ENCODE assay signal across 9 cellular contexts in genomic region chr18:54284967-54285785, GRCh38. TPM values are rescaled to one million over a fixed set of nuclear protein-coding genes. Genes with fewer than 3 reads are reported as not detected.
DNase-seq lines count a peak whose midpoint lies in the region; ATAC-seq, FAIRE-seq and TF ChIP-seq lines count a peak whose summit lies in the region.
"Had no signal": no experiment of that assay in that cellular context is flagged by ENCODE, and none has a peak within 500 bp of the region (broad histone marks: within the 10 kb centered on the region; RNA-seq: fewer than 3 reads in every experiment).

No MANE protein-coding gene starts in this region.

- peak; percentile 100 for ATAC-seq in GM21786 (IDR thresholded peaks at IDR 0.05; ENCODE audit: unreplicated experiment)

- no peak overlapping the region for H3K4me3 Mint-ChIP-seq in endodermal cell

- H3K4me1 ChIP-seq in endodermal cell (ENCODE audit: control insufficient read depth, insufficient read depth, low read length) (peaks cover under 1% of the 10 kb centered on the region), tibial nerve (no peaks in the 10 kb centered on the region)

- intact Hi-C loops in posterior vena cava (cut with DNase I): no loop called here

- peaks cover 12% of the 10 kb centered on the region for H3K9me3 Mint-ChIP-seq in endodermal cell

- 86 to 90% methylated on average over 3 to 6 of the region's 8 CpGs for WGBS in endodermal cell (ENCODE audit: insufficient coverage in 1 of 2, insufficient read length in 1 of 2), 2 experiments
- WGBS in tibial nerve, 2 donors: 72 to 83% methylated on average over 8 of the region's 8 CpGs

- H3K27me3 Mint-ChIP-seq in endodermal cell (ENCODE audit: insufficient read depth): no peaks in the 10 kb centered on the region

- H3K4me1 Mint-ChIP-seq in endodermal cell: peaks cover under 1% of the 10 kb centered on the region

- peaks cover 61% of the 10 kb centered on the region for H3K36me3 Mint-ChIP-seq in endodermal cell (ENCODE audit: low read depth)

- TF ChIP-seq EP300 in tibial nerve (IDR thresholded peaks at IDR 0.05): no peak

- no peak for TF ChIP-seq POLR2A in GM12891 (IDR thresholded peaks at IDR 0.05; ENCODE audit: low read depth, low read length)
- no peak for TF ChIP-seq POLR2A in tibial nerve (IDR thresholded peaks at IDR 0.05)

- no peak overlapping the region for H3K4me3 ChIP-seq in MG63
- no peak overlapping the region for H3K4me3 ChIP-seq in endodermal cell (ENCODE audit: low read length)
- no peak overlapping the region for H3K4me3 ChIP-seq in tibial nerve

- TF ChIP-seq CTCF in endodermal cell (conservative IDR thresholded peaks at IDR 0.05) (no peak), tibial nerve (IDR thresholded peaks at IDR 0.05) (no peak)

- no peaks in the 10 kb centered on the region for H3K27me3 ChIP-seq in MG63
- no peaks in the 10 kb centered on the region for H3K27me3 ChIP-seq in endodermal cell (ENCODE audit: control insufficient read depth, insufficient read depth, low read length, poor library complexity, severe bottlenecking)
- no peaks in the 10 kb centered on the region for H3K27me3 ChIP-seq in tibial nerve

- DNase-seq in GM12891 (ENCODE audit: insufficient read length, low spot score): peak; percentile 27
- peak; percentile 51 for DNase-seq in MG63
- peak; percentile 71 for DNase-seq in amniotic epithelial cell (ENCODE audit: low read depth)
- peak; percentile 82 for DNase-seq in posterior vena cava (ENCODE audit: low spot score)
- no peak for DNase-seq in endodermal cell
- DNase-seq in tibial nerve (ENCODE audit: low spot score in 2 of 2): no peak
- DNase-seq in NCI-H1092 treated with DMSO at 0.1 percent for 48 hours (lab: John Stamatoyannopoulos, UW): no peak

- H3K9me3 ChIP-seq in MG63: no peaks in the 10 kb centered on the region
- H3K9me3 ChIP-seq in endodermal cell (ENCODE audit: control insufficient read depth, low read length): peaks cover 21% of the 10 kb centered on the region
- H3K9me3 ChIP-seq in tibial nerve: peaks cover 0 to 9% (median 0%) of the 10 kb centered on the region in 4 donors

- peaks cover 15% of the 10 kb centered on the region for H3K36me3 ChIP-seq in MG63
- H3K36me3 ChIP-seq in endodermal cell (ENCODE audit: control insufficient read depth, insufficient read depth, low read length): peaks cover 82% of the 10 kb centered on the region
- peaks cover 0 to 87% (median 29%) of the 10 kb centered on the region in 3 donors for H3K36me3 ChIP-seq in tibial nerve

- H3K27ac ChIP-seq in endodermal cell (ENCODE audit: low read depth, low read length): no peak overlapping the region
- no peak overlapping the region for H3K27ac ChIP-seq in tibial nerve

- H3K9ac ChIP-seq in endodermal cell (ENCODE audit: extremely low read depth, low read length, poor library complexity, severe bottlenecking): no peak overlapping the region

- peak; percentile 98 for FAIRE-seq in GM12891 (lab: Jason Lieb, UNC)
- FAIRE-seq: islet of Langerhans had no signal

- H3K27ac Mint-ChIP-seq in endodermal cell: no peak overlapping the region

TF ChIP-seq in GM12891, 5 proteins besides CTCF, POLR2A, EP300 and RAD21:
- TF ChIP-seq PAX5 (IDR thresholded peaks at IDR 0.05; ENCODE audit: insufficient read depth, low read length, severe bottlenecking) (peak; percentile 76), POLR2AphosphoS5 (IDR thresholded peaks at IDR 0.05; ENCODE audit: low read depth, low read length) (peak; percentile 53; the same call in 1 of the 2 replicates), SPI1 (IDR thresholded peaks at IDR 0.05; ENCODE audit: low read depth, low read length) (peak; percentile 44), TAF1 (IDR thresholded peaks at IDR 0.05; ENCODE audit: low read depth, low read length) (no peak), POU2F2 (IDR thresholded peaks at IDR 0.05; ENCODE audit: low read depth, low read length) (peak; percentile 86)

RNA-seq across cellular contexts. Expression of gene POLI, which starts 15.9 kb away (rescaled TPM):
- 6.1 TPM for polyA plus RNA-seq in GM12891 (2012; ENCODE audit: low read depth, missing spikeins)
- 11.1 and 66.4 TPM in 2 replicates for total RNA-seq in MG63 (2014; rRNA removed; shearing (Covaris generic); ENCODE audit: low replicate concordance)
- total RNA-seq in posterior vena cava (10 to 100 TPM; 31.6 to 35.1 TPM), endodermal cell (10 to 100 TPM; 58.3 to 75.5 TPM), tibial nerve (10 to 100 TPM; 36.0 to 55.7 (median 38.9) TPM)
- 51.3 TPM for polyA plus RNA-seq in endodermal cell (2013, experiment 1 of 2)
- polyA plus RNA-seq in endodermal cell (2013, experiment 2 of 2): 47.6 TPM

Comparison
In these comparisons a context has a peak if more than half of its experiments do, and no peak if none do; other contexts are left out.
1. DNase-seq: peak in GM12891 (single experiment), MG63 (single experiment), amniotic epithelial cell (single experiment) and posterior vena cava (single experiment); none in endodermal cell (single experiment), tibial nerve (0 of 2) and NCI-H1092 treated with DMSO at 0.1 percent for 48 hours (single experiment).